Comparison of ENCODE assay signal across 1 cellular context in the genomic region with DNA sequence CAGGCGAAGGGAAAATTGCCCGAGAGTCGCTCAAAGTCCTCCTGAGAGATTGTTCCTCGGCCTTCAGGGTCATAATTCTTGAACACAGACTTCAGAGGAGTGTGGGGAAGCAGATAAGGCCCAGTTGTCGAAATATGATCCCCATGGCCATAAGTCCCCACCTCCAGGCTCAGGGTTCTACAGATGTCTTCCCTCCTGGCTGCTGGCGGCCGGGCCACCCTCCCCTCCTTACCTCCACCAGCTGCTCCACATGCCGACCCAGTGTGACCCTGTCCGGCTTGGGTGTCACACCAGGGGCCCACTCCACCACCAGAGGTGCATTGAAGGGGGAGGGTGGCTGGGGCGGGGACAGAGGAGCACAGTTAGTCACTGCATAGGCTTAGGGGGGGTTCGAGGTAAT.
TF ChIP-seq lines count a peak whose summit lies in the region.

No MANE protein-coding gene starts in this region.

TF ChIP-seq in HepG2, 621 proteins besides CTCF, POLR2A, EP300 and RAD21:
- no peak for TF ChIP-seq BORCS8-MEF2B (CRISPR knock-in tag; IDR thresholded peaks at IDR 0.05)
- TF ChIP-seq ZNF501 (CRISPR knock-in tag; IDR thresholded peaks at IDR 0.05), result no peak
- TF ChIP-seq KDM3A (CRISPR knock-in tag; IDR thresholded peaks at IDR 0.05; ENCODE audit: low read depth), result no peak
- TF ChIP-seq TP53 (CRISPR knock-in tag; conservative IDR thresholded peaks at IDR 0.05), result no peak
- no peak for TF ChIP-seq PHF8 (CRISPR knock-in tag; IDR thresholded peaks at IDR 0.05)
- no peak for TF ChIP-seq ZNF101 (CRISPR knock-in tag; IDR thresholded peaks at IDR 0.05; ENCODE audit: borderline replicate concordance, low read depth)
- no peak for TF ChIP-seq ZNF350 (CRISPR knock-in tag; IDR thresholded peaks at IDR 0.05; ENCODE audit: borderline replicate concordance, low read depth)
- TF ChIP-seq MAFK (conservative IDR thresholded peaks at IDR 0.05 in 1 of 2, IDR thresholded peaks at IDR 0.05 in 1 of 2; ENCODE audit: low read length in 2 of 2), result no peak
- TF ChIP-seq ZBTB1 (CRISPR knock-in tag; IDR thresholded peaks at IDR 0.05; ENCODE audit: borderline replicate concordance), result no peak
- TF ChIP-seq XRCC5 (optimal IDR thresholded peaks at IDR 0.05; ENCODE audit: low read length), result no peak
- TF ChIP-seq ZNF510 (CRISPR knock-in tag; IDR thresholded peaks at IDR 0.05; ENCODE audit: low read depth), result no peak
- no peak for TF ChIP-seq SNAPC2 (CRISPR knock-in tag; IDR thresholded peaks at IDR 0.05)
- TF ChIP-seq ZBTB46 (CRISPR knock-in tag; IDR thresholded peaks at IDR 0.05; ENCODE audit: borderline replicate concordance), result no peak
- no peak for TF ChIP-seq POGZ (CRISPR knock-in tag; IDR thresholded peaks at IDR 0.05)
- no peak for TF ChIP-seq TAF15 (IDR thresholded peaks at IDR 0.05; ENCODE audit: low read depth, low read length, poor library complexity, severe bottlenecking)
- no peak for TF ChIP-seq PHF20 (CRISPR knock-in tag; IDR thresholded peaks at IDR 0.05)
- no peak for TF ChIP-seq NR2F6 (IDR thresholded peaks at IDR 0.05)
- no peak for TF ChIP-seq NR2F6 (CRISPR knock-in tag; IDR thresholded peaks at IDR 0.05)
- TF ChIP-seq ZBTB43 (CRISPR knock-in tag; conservative IDR thresholded peaks at IDR 0.05), result no peak
- no peak for TF ChIP-seq ZNF33A (CRISPR knock-in tag; IDR thresholded peaks at IDR 0.05; ENCODE audit: borderline replicate concordance)
- no peak for TF ChIP-seq NR3C1 (CRISPR knock-in tag; IDR thresholded peaks at IDR 0.05)
TF ChIP-seq in HepG2: peak in this region for 0.
